In genomic region chr17:82449883-82450356, GRCh38 we compare ENCODE assay signal across 1 cellular context.
TF ChIP-seq lines count a peak whose summit lies in the region.

No MANE protein-coding gene starts in this region.

TF ChIP-seq in HepG2, 621 proteins besides CTCF, POLR2A, EP300 and RAD21 (continues in another document):
- TF ChIP-seq ZFP1 (CRISPR knock-in tag; IDR thresholded peaks at IDR 0.05): no peak
- peak; percentile 73 for TF ChIP-seq ZMYM3 (CRISPR knock-in tag; IDR thresholded peaks at IDR 0.05)
- TF ChIP-seq ZNF770 (CRISPR knock-in tag; IDR thresholded peaks at IDR 0.05): peak; percentile 99
- no peak for TF ChIP-seq GLMP (CRISPR knock-in tag; IDR thresholded peaks at IDR 0.05; ENCODE audit: borderline replicate concordance)
- TF ChIP-seq POLR2AphosphoS5 (IDR thresholded peaks at IDR 0.05; ENCODE audit: low read depth, low read length): no peak
- TF ChIP-seq ZBTB10 (CRISPR knock-in tag; IDR thresholded peaks at IDR 0.05; ENCODE audit: borderline replicate concordance): 0 out of 2 replicates have a peak, but pooled peaks have one; percentile 4
- no peak for TF ChIP-seq ZNF260 (CRISPR knock-in tag; IDR thresholded peaks at IDR 0.05; ENCODE audit: borderline replicate concordance, low read depth)
- 0 out of 2 replicates have a peak, but pooled peaks have one; percentile 14 for TF ChIP-seq ZNF430 (CRISPR knock-in tag; IDR thresholded peaks at IDR 0.05)
- no peak; the same call in 1 of the 2 replicates for TF ChIP-seq FOXP4 (CRISPR knock-in tag; IDR thresholded peaks at IDR 0.05)
- no peak for TF ChIP-seq ETV5 (CRISPR knock-in tag; IDR thresholded peaks at IDR 0.05; ENCODE audit: borderline replicate concordance)
- no peak for TF ChIP-seq ZNF138 (CRISPR knock-in tag; IDR thresholded peaks at IDR 0.05; ENCODE audit: low read depth)
- no peak for TF ChIP-seq ZNF761 (CRISPR knock-in tag; conservative IDR thresholded peaks at IDR 0.05)
- no peak for TF ChIP-seq TCF7 (IDR thresholded peaks at IDR 0.05; ENCODE audit: low read depth)
- no peak for TF ChIP-seq ZNF501 (CRISPR knock-in tag; IDR thresholded peaks at IDR 0.05)
- TF ChIP-seq THRA (CRISPR knock-in tag; IDR thresholded peaks at IDR 0.05; ENCODE audit: borderline replicate concordance): no peak
- no peak for TF ChIP-seq YEATS2 (CRISPR knock-in tag; IDR thresholded peaks at IDR 0.05; ENCODE audit: borderline replicate concordance)
- no peak for TF ChIP-seq ZNF574 (CRISPR knock-in tag; IDR thresholded peaks at IDR 0.05)
- TF ChIP-seq ZNF547 (CRISPR knock-in tag; IDR thresholded peaks at IDR 0.05): no peak
- TF ChIP-seq ZNF362 (CRISPR knock-in tag; IDR thresholded peaks at IDR 0.05; ENCODE audit: borderline replicate concordance): no peak
- TF ChIP-seq IRF2 (CRISPR knock-in tag; IDR thresholded peaks at IDR 0.05): no peak
- TF ChIP-seq BRF2 (CRISPR knock-in tag; IDR thresholded peaks at IDR 0.05): no peak
- TF ChIP-seq MYC (CRISPR knock-in tag; IDR thresholded peaks at IDR 0.05; ENCODE audit: borderline replicate concordance): no peak
- peak; percentile 15; the same call in 1 of the 2 replicates for TF ChIP-seq HNF1B (CRISPR knock-in tag; IDR thresholded peaks at IDR 0.05)
- no peak for TF ChIP-seq KLF15 (CRISPR knock-in tag; IDR thresholded peaks at IDR 0.05; ENCODE audit: borderline replicate concordance)
- no peak for TF ChIP-seq ZSCAN21 (CRISPR knock-in tag; IDR thresholded peaks at IDR 0.05; ENCODE audit: borderline replicate concordance)
- TF ChIP-seq NCOR1 (IDR thresholded peaks at IDR 0.05; ENCODE audit: borderline replicate concordance, low read length): no peak
- no peak for TF ChIP-seq PAXIP1 (CRISPR knock-in tag; conservative IDR thresholded peaks at IDR 0.05)
- TF ChIP-seq ZNF460 (CRISPR knock-in tag; IDR thresholded peaks at IDR 0.05; ENCODE audit: borderline replicate concordance): peak; percentile 78
- no peak for TF ChIP-seq ZNF773 (CRISPR knock-in tag; IDR thresholded peaks at IDR 0.05; ENCODE audit: borderline replicate concordance)
- no peak for TF ChIP-seq ZNF235 (CRISPR knock-in tag; IDR thresholded peaks at IDR 0.05; ENCODE audit: borderline replicate concordance)
- TF ChIP-seq ETS1 (CRISPR knock-in tag; IDR thresholded peaks at IDR 0.05): no peak
- 0 out of 2 replicates have a peak, but pooled peaks have one; percentile 10 for TF ChIP-seq ZNF768 (CRISPR knock-in tag; IDR thresholded peaks at IDR 0.05)
- TF ChIP-seq PRPF4 (IDR thresholded peaks at IDR 0.05; ENCODE audit: low read depth, low read length, poor library complexity, severe bottlenecking): peak; percentile 67
- TF ChIP-seq FOXK1 (CRISPR knock-in tag; IDR thresholded peaks at IDR 0.05; ENCODE audit: borderline replicate concordance, low read depth): no peak
- TF ChIP-seq ZNF253 (CRISPR knock-in tag; IDR thresholded peaks at IDR 0.05; ENCODE audit: borderline replicate concordance): 0 out of 2 replicates have a peak, but pooled peaks have one; percentile 30
- no peak for TF ChIP-seq ONECUT2 (CRISPR knock-in tag; IDR thresholded peaks at IDR 0.05)
- TF ChIP-seq SKI (IDR thresholded peaks at IDR 0.05; ENCODE audit: partially characterized antibody): no peak
- TF ChIP-seq HDAC2 (CRISPR knock-in tag; IDR thresholded peaks at IDR 0.05): no peak
